Comparison of ENCODE assay signal across 12 cellular contexts in genomic region chr10:20100157-20100556, GRCh38.
DNase-seq lines count a peak whose midpoint lies in the region; ATAC-seq, FAIRE-seq and TF ChIP-seq lines count a peak whose summit lies in the region.
"Had no signal": no experiment of that assay in that cellular context is flagged by ENCODE, and none has a peak within 500 bp of the region (broad histone marks: within the 10 kb centered on the region; RNA-seq: fewer than 3 reads in every experiment).

No MANE protein-coding gene starts in this region.

- no peak overlapping the region for H3K4ac ChIP-seq in mesenchymal stem cell (ENCODE audit: low read depth in 1 of 2, low read length in 2 of 2)

- TF ChIP-seq EP300 in suprapubic skin (IDR thresholded peaks at IDR 0.05), result no peak

- H3K4me3 ChIP-seq in fibroblast of mammary gland (ENCODE audit: control insufficient read depth, low read depth, low read length) (no peak overlapping the region), mesenchymal stem cell (ENCODE audit: insufficient read depth in 1 of 2, low read depth in 1 of 2, low read length in 2 of 2) (no peak overlapping the region), suprapubic skin (no peak overlapping the region)

- H3K23ac ChIP-seq in mesenchymal stem cell (ENCODE audit: low read length in 2 of 2), result no peak overlapping the region

- H3K14ac ChIP-seq in mesenchymal stem cell (ENCODE audit: low read length in 2 of 2), result no peak overlapping the region

- peak overlapping the region; percentile 68 for H3K9ac ChIP-seq in mesenchymal stem cell (ENCODE audit: low read length)

- no peak overlapping the region for H2BK5ac ChIP-seq in mesenchymal stem cell (ENCODE audit: low read depth, low read length, poor library complexity, severe bottlenecking)

- WGBS in mesenchymal stem cell, result 31% methylated on average over 2 of the region's 2 CpGs
- WGBS in suprapubic skin, result 23% methylated on average over 2 of the region's 2 CpGs

- H2AFZ ChIP-seq in mesenchymal stem cell (ENCODE audit: low read depth, low read length), result no peak overlapping the region

- TF ChIP-seq POLR2A in suprapubic skin (IDR thresholded peaks at IDR 0.05), result no peak

- no peak overlapping the region for H2AK5ac ChIP-seq in mesenchymal stem cell (ENCODE audit: low read length, severe bottlenecking)

- no peaks in the 10 kb centered on the region for H3K9me3 ChIP-seq in mesenchymal stem cell (ENCODE audit: control insufficient read depth, low read length)
- H3K9me3 ChIP-seq in suprapubic skin, result no peaks in the 10 kb centered on the region

- H2BK12ac ChIP-seq in mesenchymal stem cell (ENCODE audit: low read length in 2 of 2), result no peak overlapping the region

- no peaks in the 10 kb centered on the region for H3K79me1 ChIP-seq in mesenchymal stem cell (replicated peaks; ENCODE audit: low read length, poor library complexity, severe bottlenecking)

- no peak overlapping the region for H4K91ac ChIP-seq in mesenchymal stem cell (ENCODE audit: low read length)

- H3K27me3 ChIP-seq in mesenchymal stem cell (ENCODE audit: control insufficient read depth in 1 of 2, insufficient read depth in 1 of 2, low read length in 2 of 2) (no peaks in the 10 kb centered on the region), suprapubic skin (no peaks in the 10 kb centered on the region)

- no peak overlapping the region for H2BK15ac ChIP-seq in mesenchymal stem cell (ENCODE audit: low read depth, poor library complexity, severe bottlenecking)

- H3K4me2 ChIP-seq in mesenchymal stem cell (ENCODE audit: low read length, poor library complexity, severe bottlenecking), result no peak overlapping the region

- H2BK120ac ChIP-seq in mesenchymal stem cell (ENCODE audit: low read depth, low read length), result no peak overlapping the region

- no peak overlapping the region for H4K8ac ChIP-seq in mesenchymal stem cell (ENCODE audit: low read length)

- no peak for ATAC-seq in esophagus mucosa

- H3K4me1 ChIP-seq in mesenchymal stem cell (ENCODE audit: control insufficient read depth, insufficient read depth, low read depth, low read length) (no peaks in the 10 kb centered on the region), suprapubic skin (peaks cover 16% of the 10 kb centered on the region)

- no peaks in the 10 kb centered on the region for H3K36me3 ChIP-seq in mesenchymal stem cell (ENCODE audit: control insufficient read depth in 1 of 2, insufficient read depth in 2 of 2, low read depth in 1 of 2, low read length in 2 of 2)
- H3K36me3 ChIP-seq in suprapubic skin, result no peaks in the 10 kb centered on the region

- H3K27ac ChIP-seq in mesenchymal stem cell (ENCODE audit: low read length, poor library complexity, severe bottlenecking) (no peak overlapping the region), suprapubic skin (peak overlapping the region; percentile 24)
- H3K27ac ChIP-seq: RWPE1 had no signal

- H3K18ac ChIP-seq in mesenchymal stem cell (ENCODE audit: low read depth in 1 of 2, low read length in 2 of 2), result no peak overlapping the region

- FAIRE-seq in GM19239 (lab: Jason Lieb, UNC), result no peak
- FAIRE-seq: H54 had no signal

- TF ChIP-seq CTCF in fibroblast of mammary gland (conservative IDR thresholded peaks at IDR 0.05; ENCODE audit: control insufficient read depth, insufficient read depth, low read depth, low read length) (no peak), suprapubic skin (IDR thresholded peaks at IDR 0.05) (no peak)

- peak; percentile 89 for DNase-seq in amniotic epithelial cell (ENCODE audit: low read depth)
- DNase-seq in fibroblast of mammary gland (ENCODE audit: low read depth), result peak; percentile 60
- peak; percentile 99 for DNase-seq in mesenchymal stem cell
- DNase-seq in suprapubic skin (ENCODE audit: low spot score in 2 of 2), result no peak
- DNase-seq in GM19239 (ENCODE audit: insufficient read length, low spot score), result no peak
- DNase-seq in NK-92 (lab: John Stamatoyannopoulos, UW; ENCODE audit: unreplicated experiment), result no peak
- DNase-seq: activated naive CD4-positive, alpha-beta T cell treated with anti-CD3 and anti-CD28 coated beads for 36 hours; DMS79 treated with DMSO at 0.1 percent for 48 hours; NCI-H1105 treated with DMSO at 0.1 percent for 48 hours had no signal

Comparison
In these comparisons a context has a peak if more than half of its experiments do, and no peak if none do; other contexts are left out.
1. DNase-seq: peak in amniotic epithelial cell (single experiment), fibroblast of mammary gland (single experiment) and mesenchymal stem cell (single experiment); none in suprapubic skin (0 of 2), GM19239 (single experiment) and NK-92 (single experiment).